Comparison of ENCODE assay signal across 24 cellular contexts in the genomic region with DNA sequence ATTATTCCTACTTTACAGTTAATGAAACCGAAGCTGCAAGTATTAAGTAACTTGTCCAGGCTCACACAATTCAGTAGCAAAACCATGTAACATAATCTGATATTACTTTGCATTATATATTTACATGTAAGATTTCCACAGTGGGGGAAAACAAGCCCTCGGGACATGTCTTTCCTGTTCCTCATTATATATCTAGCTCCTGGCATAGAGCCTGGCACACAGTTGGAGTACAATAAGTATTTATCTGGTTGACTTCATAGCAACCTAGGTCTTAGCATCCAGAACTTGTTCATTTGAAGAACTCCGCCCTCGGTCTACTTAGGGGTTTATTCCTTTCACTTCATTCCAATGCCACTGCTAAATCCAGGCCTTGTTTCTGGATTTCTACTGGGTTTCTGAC. TPM values are rescaled to one million over a fixed set of nuclear protein-coding genes. Genes with fewer than 3 reads are reported as not detected.
"Had no signal": no experiment of that assay in that cellular context is flagged by ENCODE, and none has a peak within 500 bp of the region (broad histone marks: within the 10 kb centered on the region; RNA-seq: fewer than 3 reads in every experiment).

No MANE protein-coding gene starts in this region.

- H3K27ac Mint-ChIP-seq: activated B cell treated with CpG ODN at 0.5 μM for 24 hours; activated CD4-positive, alpha-beta memory T cell treated with anti-CD3 and anti-CD28 coated beads for 36 hours; activated naive CD8-positive, alpha-beta T cell treated with anti-CD3 and anti-CD28 coated beads, Interleukin-2, amount 10 ng/mL, durations not matched to agents 7 days and 5 days; activated T-helper 1 cell treated with anti-CD3 and anti-CD28 coated beads, Interleukin-12 subunit alpha, Interleukin-12 subunit beta, Interleukin-2, Interleukin-4 antibody, amounts not matched to agents 30 ng/mL and 10 ng/mL and 1 ng/mL, durations not matched to agents 14 hours and 24 hours and 36 hours; endodermal cell; T-helper 2 cell treated with Interferon-gamma antibody and Interleukin-4, amounts not matched to agents 5 μg/mL and 100 μg/mL, for 36 hours had no signal

- H3K4me3 Mint-ChIP-seq: activated CD4-positive, alpha-beta memory T cell treated with anti-CD3 and anti-CD28 coated beads for 36 hours; activated naive CD8-positive, alpha-beta T cell treated with anti-CD3 and anti-CD28 coated beads, Interleukin-2, amount 10 ng/mL, durations not matched to agents 7 days and 5 days; activated T-helper 1 cell treated with anti-CD3 and anti-CD28 coated beads, Interleukin-12 subunit alpha, Interleukin-12 subunit beta, Interleukin-2, Interleukin-4 antibody, amounts not matched to agents 30 ng/mL and 10 ng/mL and 1 ng/mL, durations not matched to agents 14 hours and 24 hours and 36 hours; central memory CD8-positive, alpha-beta T cell; endodermal cell; T-helper 2 cell treated with Interferon-gamma antibody and Interleukin-4, amounts not matched to agents 5 μg/mL and 100 μg/mL, for 36 hours had no signal

- H3K4me1 Mint-ChIP-seq: endodermal cell had no signal

- H3K9me3 ChIP-seq: colonic mucosa, mucosa of descending colon, pancreas, sigmoid colon, spleen had no signal

- H3K36me3 ChIP-seq: brain microvascular endothelial cell, colonic mucosa, pancreas, sigmoid colon, spleen had no signal

- H3K27ac ChIP-seq: brain microvascular endothelial cell, colonic mucosa, epithelial cell of prostate, hepatocyte, pancreas, sigmoid colon, spleen had no signal

- H3K36me3 Mint-ChIP-seq: activated naive CD8-positive, alpha-beta T cell treated with anti-CD3 and anti-CD28 coated beads, Interleukin-2, amount 10 ng/mL, durations not matched to agents 7 days and 5 days; naive B cell had no signal

- H3K4me3 ChIP-seq: colonic mucosa, hepatocyte, mucosa of descending colon, pancreas, sigmoid colon, spleen had no signal

- DNase-seq: activated B cell treated with CpG ODN at 0.5 μM for 24 hours; activated CD4-positive, alpha-beta memory T cell treated with anti-CD3 and anti-CD28 coated beads for 36 hours; activated CD4-positive, alpha-beta T cell treated with anti-CD3 and anti-CD28 coated beads for 4 hours; activated naive CD4-positive, alpha-beta T cell; activated naive CD8-positive, alpha-beta T cell treated with anti-CD3 and anti-CD28 coated beads, Interleukin-2, amount 10 ng/mL, durations not matched to agents 7 days and 5 days; activated T-cell treated with anti-CD3 and anti-CD28 coated beads for 4 hours; anterior cingulate cortex; brain microvascular endothelial cell; colonic mucosa; endodermal cell; foreskin fibroblast; left cardiac atrium; mesenchymal stem cell; mucosa of descending colon; naive B cell; pancreas; sigmoid colon; stimulated activated naive CD4-positive, alpha-beta T cell had no signal

- H3K9me3 Mint-ChIP-seq: activated B cell treated with CpG ODN at 0.5 μM for 24 hours; activated CD4-positive, alpha-beta memory T cell treated with anti-CD3 and anti-CD28 coated beads for 36 hours; activated naive CD8-positive, alpha-beta T cell treated with anti-CD3 and anti-CD28 coated beads, Interleukin-2, amount 10 ng/mL, durations not matched to agents 7 days and 5 days; activated T-helper 1 cell treated with anti-CD3 and anti-CD28 coated beads, Interleukin-12 subunit alpha, Interleukin-12 subunit beta, Interleukin-2, Interleukin-4 antibody, amounts not matched to agents 30 ng/mL and 10 ng/mL and 1 ng/mL, durations not matched to agents 14 hours and 24 hours and 36 hours; central memory CD8-positive, alpha-beta T cell; endodermal cell; naive B cell; T-helper 2 cell treated with Interferon-gamma antibody and Interleukin-4, amounts not matched to agents 5 μg/mL and 100 μg/mL, for 36 hours had no signal

- H3K27me3 Mint-ChIP-seq: activated B cell treated with CpG ODN at 0.5 μM for 24 hours; activated CD4-positive, alpha-beta memory T cell treated with anti-CD3 and anti-CD28 coated beads for 36 hours; activated naive CD8-positive, alpha-beta T cell treated with anti-CD3 and anti-CD28 coated beads, Interleukin-2, amount 10 ng/mL, durations not matched to agents 7 days and 5 days; central memory CD8-positive, alpha-beta T cell had no signal

- H3K27me3 ChIP-seq: brain microvascular endothelial cell, colonic mucosa, hepatocyte, pancreas, sigmoid colon had no signal

RNA-seq across cellular contexts. Expression of a gene that starts 38.1 kb away (rescaled TPM):
- total RNA-seq: activated B cell treated with CpG ODN at 0.5 μM for 24 hours; activated CD4-positive, alpha-beta memory T cell treated with anti-CD3 and anti-CD28 coated beads for 36 hours; activated naive CD8-positive, alpha-beta T cell treated with anti-CD3 and anti-CD28 coated beads, Interleukin-2, amount 10 ng/mL, durations not matched to agents 7 days and 5 days; activated T-helper 1 cell treated with anti-CD3 and anti-CD28 coated beads, Interleukin-12 subunit alpha, Interleukin-12 subunit beta, Interleukin-2, Interleukin-4 antibody, amounts not matched to agents 30 ng/mL and 10 ng/mL and 1 ng/mL, durations not matched to agents 14 hours and 24 hours and 36 hours had no signal
